In genomic region chr15:70588613-70589012, GRCh38 we compare ENCODE assay signal across 15 cellular contexts.
DNase-seq lines count a peak whose midpoint lies in the region; ATAC-seq and TF ChIP-seq lines count a peak whose summit lies in the region.
"Had no signal": no experiment of that assay in that cellular context is flagged by ENCODE, and none has a peak within 500 bp of the region (broad histone marks: within the 10 kb centered on the region; RNA-seq: fewer than 3 reads in every experiment).

No MANE protein-coding gene starts in this region.

- H3K36me3 Mint-ChIP-seq in neural crest cell (ENCODE audit: low read depth): peaks cover 3% of the 10 kb centered on the region
- H3K36me3 Mint-ChIP-seq: CD14-positive monocyte; CD8-positive, alpha-beta T cell had no signal

- H3K9me3 Mint-ChIP-seq in neural crest cell: peaks cover 9% of the 10 kb centered on the region
- H3K9me3 Mint-ChIP-seq: CD8-positive, alpha-beta T cell had no signal

- H3K4me1 Mint-ChIP-seq in neural crest cell: peaks cover 25% of the 10 kb centered on the region

- no peak overlapping the region for H3K27ac Mint-ChIP-seq in neural crest cell (ENCODE audit: unreplicated experiment)
- H3K27ac Mint-ChIP-seq: CD8-positive, alpha-beta T cell had no signal

- DNase-seq in HL-60 (ENCODE audit: low read depth in 1 of 2, low spot score in 1 of 2) (no peak), NB4 (ENCODE audit: low read depth) (no peak), neural crest cell (ENCODE audit: low read depth, low spot score) (no peak), vagina (ENCODE audit: extremely low spot score in 2 of 2) (peak; percentile 34 to 58), COLO829 (ENCODE audit: low spot score) (no peak)
- DNase-seq: BE2C; Caco-2; CD8-positive, alpha-beta T cell; DND-41; GOT3 had no signal

- H3K4me1 ChIP-seq in vagina: peaks cover 9% of the 10 kb centered on the region
- H3K4me1 ChIP-seq: BE2C had no signal

- H3K9me3 ChIP-seq in vagina: no peaks in the 10 kb centered on the region
- H3K9me3 ChIP-seq: BE2C, Caco-2 had no signal

- H3K27me3 ChIP-seq in HL-60 (ENCODE audit: insufficient read depth, poor library complexity, severe bottlenecking): no peaks in the 10 kb centered on the region
- no peaks in the 10 kb centered on the region for H3K27me3 ChIP-seq in vagina
- H3K27me3 ChIP-seq: BE2C had no signal

- H3K4me3 ChIP-seq in HL-60 (replicated peaks; ENCODE audit: insufficient read depth, low read length) (no peak overlapping the region), NB4 (ENCODE audit: low read depth, low read length) (peak overlapping the region; percentile 46), vagina (no peak overlapping the region)
- H3K4me3 ChIP-seq: A549 had no signal

- TF ChIP-seq CTCF in HL-60 (IDR thresholded peaks at IDR 0.05; ENCODE audit: insufficient read depth, low read length) (no peak), NB4 (IDR thresholded peaks at IDR 0.05; ENCODE audit: low read depth, low read length) (no peak), neural crest cell (conservative IDR thresholded peaks at IDR 0.05) (no peak), vagina (IDR thresholded peaks at IDR 0.05) (no peak)

- intact Hi-C loops in vagina (cut with DNase I): no loop called here

- TF ChIP-seq POLR2A in NB4 (IDR thresholded peaks at IDR 0.05; ENCODE audit: extremely low read depth, insufficient read length) (no peak), vagina (IDR thresholded peaks at IDR 0.05) (no peak)

- H3K27ac ChIP-seq in HL-60 (replicated peaks) (peak overlapping the region; percentile 66), vagina (no peak overlapping the region)
- H3K27ac ChIP-seq: A549 had no signal

- H3K36me3 ChIP-seq in vagina: no peaks in the 10 kb centered on the region
- H3K36me3 ChIP-seq: BE2C had no signal

- H3K4me3 Mint-ChIP-seq in neural crest cell: peak overlapping the region; percentile 8
- H3K4me3 Mint-ChIP-seq: CD14-positive monocyte; CD8-positive, alpha-beta T cell; H9 had no signal

- no peak for ATAC-seq in HG03378 (IDR thresholded peaks at IDR 0.05; ENCODE audit: unreplicated experiment)
- ATAC-seq: A549; CD8-positive, alpha-beta T cell; HepG2 had no signal

- H3K27me3 Mint-ChIP-seq in neural crest cell (ENCODE audit: low read depth): peaks cover 10% of the 10 kb centered on the region

Comparison
In these comparisons a context has a peak if more than half of its experiments do, and no peak if none do; other contexts are left out.
1. DNase-seq: peak in vagina (2 of 2); none in HL-60 (0 of 2), NB4 (single experiment), neural crest cell (single experiment) and COLO829 (single experiment).